ENCODE assay signal across 8 cellular contexts in the genomic region with DNA sequence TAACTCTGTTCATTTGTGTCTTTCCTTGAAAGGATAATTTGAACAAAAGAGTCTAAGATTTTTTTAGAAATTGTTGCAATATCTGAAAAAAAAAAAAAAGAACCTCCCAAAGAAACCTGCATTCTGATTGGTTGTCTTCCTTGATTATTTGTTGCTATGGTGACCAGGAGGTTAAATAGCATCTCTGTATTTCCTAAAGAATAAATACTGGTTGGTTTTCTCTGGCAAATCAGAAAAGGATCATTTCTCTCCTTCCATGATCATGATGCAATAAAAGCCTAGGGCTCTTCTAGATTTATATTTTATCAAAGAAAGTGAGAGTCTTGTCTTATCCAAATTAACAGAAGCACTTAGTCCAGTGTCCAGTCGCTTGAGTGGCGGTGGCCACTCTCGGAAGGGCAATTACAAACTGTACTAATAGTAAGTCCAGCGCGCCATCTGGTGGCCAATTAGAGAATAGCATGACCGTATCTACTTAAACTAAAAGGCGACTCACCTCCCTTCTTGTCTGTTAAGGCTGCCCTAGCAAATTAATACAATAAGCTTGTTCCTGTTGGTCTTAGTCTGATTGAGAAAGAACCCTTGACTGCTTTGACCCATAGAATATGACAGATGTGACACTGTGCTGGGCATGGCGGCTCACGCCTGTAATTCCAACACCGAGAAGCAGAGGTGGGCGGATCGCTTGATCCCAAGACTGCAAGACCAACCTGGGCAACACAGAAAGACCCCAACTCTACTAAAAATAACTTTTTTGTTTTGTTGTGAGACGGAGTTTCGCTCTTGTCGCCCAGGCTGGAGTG. TPM values are rescaled to one million over a fixed set of nuclear protein-coding genes. Genes with fewer than 3 reads are reported as not detected.
DNase-seq lines count a peak whose midpoint lies in the region; ATAC-seq and TF ChIP-seq lines count a peak whose summit lies in the region.

No MANE protein-coding gene starts in this region.

- no peak overlapping the region for H3K4me3 ChIP-seq in BJ (ENCODE audit: low read depth, low read length)
- no peak overlapping the region for H3K4me3 ChIP-seq in HL-60 (replicated peaks; ENCODE audit: insufficient read depth, low read length)
- H3K4me3 ChIP-seq in dorsolateral prefrontal cortex, result peak overlapping the region in 27 of 59 donors; percentile 0 to 43 (median 27)
- no peak overlapping the region for H3K4me3 ChIP-seq in lower lobe of right lung

- H3K36me3 ChIP-seq in BJ (ENCODE audit: control insufficient read depth, insufficient read depth, low read length) (no peaks in the 10 kb centered on the region), lower lobe of right lung (no peaks in the 10 kb centered on the region)

- no peak overlapping the region for H3K27ac ChIP-seq in HL-60 (replicated peaks)
- peak overlapping the region in 29 of 59 donors; percentile 9 to 83 (median 47) for H3K27ac ChIP-seq in dorsolateral prefrontal cortex
- no peak overlapping the region for H3K27ac ChIP-seq in lower lobe of right lung

- DNase-seq in BJ (ENCODE audit: low read depth) (peak; percentile 50), HL-60 (ENCODE audit: low read depth in 1 of 2, low spot score in 1 of 2) (peak; percentile 35 to 81), NCI-H82 (lab: John Stamatoyannopoulos, UW) (peak; percentile 97), dorsolateral prefrontal cortex (peak; percentile 74 to 100 (median 92)), lower lobe of right lung (peak; percentile 95)
- DNase-seq in activated CD4-positive, alpha-beta T cell treated with anti-CD3 and anti-CD28 coated beads, Interleukin-2, amount 50 U/mL, for 48 hours, result peak; percentile 87 to 88
- peak; percentile 49 to 70 (median 62) for DNase-seq in stimulated activated CD4-positive, alpha-beta T cell treated with anti-CD3 and anti-CD28 coated beads, TNF-alpha, amount 100 ng/mL, for 48 hours (ENCODE audit: low read depth in 3 of 3)

- ATAC-seq in lower lobe of right lung (peak; percentile 83 to 89), GM18498 (IDR thresholded peaks at IDR 0.05; ENCODE audit: unreplicated experiment) (no peak)

- POLR2A ChIA-PET in BJ (lab: Charles Lee), result no interaction called here

- no peaks in the 10 kb centered on the region for H3K9me3 ChIP-seq in lower lobe of right lung

- CTCF ChIA-PET in BJ (lab: Yijun Ruan, JAX), result interaction anchor here (0.9 to 3.4 kb wide), 15 partner anchors 9 to 263 kb away, joined by 3 to 34 read pairs (median 4); partner anchors contain the start of gene PNMA8B

- H3K27me3 ChIP-seq in BJ (ENCODE audit: control insufficient read depth, insufficient read depth, low read length) (no peaks in the 10 kb centered on the region), HL-60 (ENCODE audit: insufficient read depth, poor library complexity, severe bottlenecking) (no peaks in the 10 kb centered on the region), dorsolateral prefrontal cortex (no peaks in the 10 kb centered on the region), lower lobe of right lung (ENCODE audit: low read depth) (no peaks in the 10 kb centered on the region)

- H3K4me1 ChIP-seq in lower lobe of right lung, result peaks cover 6% of the 10 kb centered on the region

- intact Hi-C loops in dorsolateral prefrontal cortex (cut with DNase I), result loop anchor here in 1 of 2 donors (2.0 kb wide), 1 partner anchor 14 kb away; no protein-coding TSS in a partner anchor
- intact Hi-C loops in lower lobe of right lung (cut with DNase I), result no loop called here

- peak; percentile 80 for TF ChIP-seq CTCF in BJ (IDR thresholded peaks at IDR 0.05; ENCODE audit: insufficient read depth, low read depth, low read length)
- TF ChIP-seq CTCF in HL-60 (IDR thresholded peaks at IDR 0.05; ENCODE audit: insufficient read depth, low read length), result peak; percentile 71
- TF ChIP-seq CTCF in dorsolateral prefrontal cortex (IDR thresholded peaks at IDR 0.05 in 54 of 56, conservative IDR thresholded peaks at IDR 0.05 in 2 of 56; ENCODE audit: low read depth in 1 of 56, partially characterized antibody in 56 of 56), result peak; percentile 86 to 99 (median 95)
- peak; percentile 85 for TF ChIP-seq CTCF in lower lobe of right lung (IDR thresholded peaks at IDR 0.05)

RNA-seq across cellular contexts. Expression of gene PNMA8B, which starts 47.0 kb away (rescaled TPM):
- polyA plus RNA-seq in BJ (2011; rRNA removed), result 0.15 and 0.17 TPM in 2 replicates
- polyA minus RNA-seq in BJ (2011; rRNA and poly(A)+ RNA removed), result 0.19 and 0.21 TPM in 2 replicates
- 100 to 1,000 TPM in 56 of 120 experiments, 10 to 100 TPM in 64; 41.7 to 149 (median 97.4) TPM for total RNA-seq in dorsolateral prefrontal cortex
- total RNA-seq in lower lobe of right lung, result 1.5 TPM

RNA-seq across cellular contexts. Expression of gene CALM3, which starts 58.5 kb away (rescaled TPM):
- polyA plus RNA-seq in BJ (2011; rRNA removed), result 516 and 517 TPM in 2 replicates
- 100 and 115 TPM in 2 replicates for polyA minus RNA-seq in BJ (2011; rRNA and poly(A)+ RNA removed)
- 1,000 to 10,000 TPM in 107 of 120 experiments, 100 to 1,000 TPM in 13; 467 to 2,124 (median 1,470) TPM for total RNA-seq in dorsolateral prefrontal cortex
- total RNA-seq in lower lobe of right lung, result 155 TPM

Comparison
In these comparisons a context has a peak if more than half of its experiments do, and no peak if none do; other contexts are left out.
1. RNA of gene PNMA8B, which starts 47.0 kb away (total RNA-seq): 41.7 to 149 TPM in dorsolateral prefrontal cortex; 1.5 TPM in lower lobe of right lung (single experiment); every median in the first group is over 10 times any median in the second.
2. Peak in every context shown above with its lines, with median percentiles within 50 percentile points of each other: DNase-seq and CTCF ChIP-seq.